ENCODE assay signal across 18 cellular contexts in the genomic region with DNA sequence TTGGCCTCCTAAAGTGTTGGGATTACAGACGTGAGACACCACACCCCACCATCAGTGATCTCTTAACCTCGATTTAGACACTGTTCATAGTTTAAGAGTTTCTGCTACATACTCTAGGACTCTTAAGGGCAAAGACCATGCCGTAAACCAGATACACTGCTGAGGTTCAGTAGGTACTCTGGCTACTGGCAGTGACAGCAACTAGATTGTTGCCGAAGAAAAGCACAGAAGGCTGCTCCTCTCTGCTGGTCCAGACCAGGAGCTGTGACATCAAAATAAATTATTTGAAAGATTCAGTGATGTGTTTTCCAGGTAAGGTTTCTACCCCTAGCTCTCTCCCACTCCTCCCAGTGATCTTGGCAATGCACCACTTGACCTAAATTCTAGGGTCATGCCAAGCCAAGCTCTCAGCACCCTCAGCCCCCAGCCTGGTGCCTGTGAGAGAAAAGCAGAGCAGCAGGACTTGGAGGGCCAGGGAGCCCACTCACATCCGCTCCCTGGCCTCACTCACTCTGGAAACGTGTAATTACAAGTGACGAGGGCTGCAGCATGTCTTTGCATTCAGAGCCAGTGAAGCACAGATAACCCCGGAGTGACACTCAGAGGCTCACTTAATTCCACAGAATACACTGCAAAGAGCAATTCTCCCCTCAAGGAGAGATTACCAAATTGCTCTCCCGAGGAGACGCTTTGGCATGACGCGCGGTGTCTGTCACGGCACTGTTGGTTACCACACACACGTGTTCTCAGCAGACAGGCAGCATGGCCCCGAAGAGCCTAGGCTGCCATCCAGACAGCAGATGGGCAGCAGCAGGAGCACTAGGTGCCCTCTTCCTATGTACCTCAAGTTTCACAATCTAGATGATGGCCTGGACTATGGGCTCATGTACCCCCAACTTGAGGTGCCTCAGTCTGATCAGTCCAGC.
DNase-seq lines count a peak whose midpoint lies in the region; ATAC-seq and TF ChIP-seq lines count a peak whose summit lies in the region.
"Had no signal": no experiment of that assay in that cellular context is flagged by ENCODE, and none has a peak within 500 bp of the region (broad histone marks: within the 10 kb centered on the region; RNA-seq: fewer than 3 reads in every experiment).

No MANE protein-coding gene starts in this region.

- ATAC-seq in left cardiac atrium (peak in 1 of 2 donors; percentile 43), psoas muscle (no peak), GM19467 (IDR thresholded peaks at IDR 0.05; ENCODE audit: unreplicated experiment) (no peak), HG02885 (IDR thresholded peaks at IDR 0.05; ENCODE audit: poor library complexity, unreplicated experiment) (no peak)
- ATAC-seq: activated CD8-positive, alpha-beta T cell treated with anti-CD3 and anti-CD28 coated beads for 36 hours; Panc1 had no signal

- WGBS in psoas muscle, 3 donors, result 65 to 88% (median 67%) methylated on average over 16 of the region's 16 CpGs

- peaks cover 42% of the 10 kb centered on the region for H3K4me1 ChIP-seq in BE2C
- H3K4me1 ChIP-seq in psoas muscle, result peaks cover 29% of the 10 kb centered on the region

- H3K36me3 ChIP-seq in BE2C (no peaks in the 10 kb centered on the region), psoas muscle (ENCODE audit: insufficient read depth in 1 of 2, low read depth in 1 of 2) (peaks cover 0 to 16% of the 10 kb centered on the region in 2 donors)
- H3K36me3 ChIP-seq: adrenal gland had no signal

- no peak overlapping the region for H3K27ac ChIP-seq in psoas muscle

- no peaks in the 10 kb centered on the region for H3K27me3 ChIP-seq in BE2C
- H3K27me3 ChIP-seq in psoas muscle (ENCODE audit: insufficient read depth in 3 of 3, low read length in 2 of 3), result no peaks in the 10 kb centered on the region
- H3K27me3 ChIP-seq: adrenal gland had no signal

- H3K4me3 ChIP-seq in BE2C (ENCODE audit: low read depth, low read length), result no peak overlapping the region
- no peak overlapping the region for H3K4me3 ChIP-seq in psoas muscle
- H3K4me3 ChIP-seq: adrenal gland had no signal

- TF ChIP-seq CTCF in BE2C (IDR thresholded peaks at IDR 0.05; ENCODE audit: low read depth, low read length), result no peak
- TF ChIP-seq CTCF in psoas muscle (IDR thresholded peaks at IDR 0.05), result no peak

- H3K9me3 ChIP-seq in BE2C (no peaks in the 10 kb centered on the region), psoas muscle (no peaks in the 10 kb centered on the region)
- H3K9me3 ChIP-seq: adrenal gland had no signal

- intact Hi-C loops in left cardiac atrium (cut with DNase I) (no loop called here), psoas muscle (cut with DNase I) (no loop called here)

- peak; percentile 86 for DNase-seq in BE2C
- peak; percentile 98 for DNase-seq in SK-N-DZ (ENCODE audit: low spot score)
- DNase-seq in left cardiac atrium, result peak; percentile 35
- DNase-seq in psoas muscle, result peak; percentile 13 to 49
- no peak for DNase-seq in NCI-H1105 (lab: John Stamatoyannopoulos, UW)
- no peak for DNase-seq in NCI-H2171 treated with DMSO at 0.1 percent for 48 hours (lab: John Stamatoyannopoulos, UW)
- DNase-seq: activated CD8-positive, alpha-beta T cell treated with anti-CD3 and anti-CD28 coated beads for 36 hours; AML-193; endodermal cell; foreskin melanocyte; H9; naive B cell; NCI-H524 treated with DMSO at 0.1 percent for 48 hours; SW 1271 had no signal

Comparison
In these comparisons a context has a peak if more than half of its experiments do, and no peak if none do; other contexts are left out.
1. DNase-seq: peak in BE2C (single experiment), SK-N-DZ (single experiment), left cardiac atrium (single experiment) and psoas muscle (2 of 2); none in NCI-H1105 (single experiment) and NCI-H2171 treated with DMSO at 0.1 percent for 48 hours (single experiment).